In genomic region chr5:164188733-164189148, GRCh38 we compare ENCODE assay signal across 14 cellular contexts.
A peak's percentile ranks its signal among the peaks of the same experiment; 100 is the strongest.
DNase-seq lines count a peak whose midpoint lies in the region; ATAC-seq and TF ChIP-seq lines count a peak whose summit lies in the region.
"Had no signal": no experiment of that assay in that cellular context is flagged by ENCODE, and none has a peak within 500 bp of the region (broad histone marks: within the 10 kb centered on the region; RNA-seq: fewer than 3 reads in every experiment).

No MANE protein-coding gene starts in this region.

- no peak for TF ChIP-seq POLR2A in tibial nerve (IDR thresholded peaks at IDR 0.05)

- H3K4me1 ChIP-seq in tibial nerve, result no peaks in the 10 kb centered on the region
- H3K4me1 ChIP-seq: psoas muscle, upper lobe of left lung had no signal

- H3K9me3 ChIP-seq in tibial nerve, result no peaks in the 10 kb centered on the region
- H3K9me3 ChIP-seq: psoas muscle, upper lobe of left lung had no signal

- H3K4me3 ChIP-seq in tibial nerve, result no peak overlapping the region
- H3K4me3 ChIP-seq: psoas muscle, upper lobe of left lung had no signal

- H3K36me3 ChIP-seq in tibial nerve, result no peaks in the 10 kb centered on the region
- H3K36me3 ChIP-seq: upper lobe of left lung had no signal

- H3K36me3 Mint-ChIP-seq in brain, result no peaks in the 10 kb centered on the region

- TF ChIP-seq EP300 in tibial nerve (IDR thresholded peaks at IDR 0.05), result no peak

- H3K4me3 Mint-ChIP-seq in brain, result no peak overlapping the region
- H3K4me3 Mint-ChIP-seq: dendritic cell treated with granulocyte-macrophage colony-stimulating factor and Interleukin-4, amounts not matched to agents 40 ng/mL and 50 ng/mL, for 4 days had no signal

- no peaks in the 10 kb centered on the region for H3K9me3 Mint-ChIP-seq in brain

- no peak for ATAC-seq in GM19351 (IDR thresholded peaks at IDR 0.05; ENCODE audit: unreplicated experiment)
- ATAC-seq: activated CD4-positive, CD25-positive, alpha-beta regulatory T cell treated with anti-CD3 and anti-CD28 coated beads, Interleukin-2, amount 50 U/mL, for 24 hours; psoas muscle had no signal

- peaks cover 40% of the 10 kb centered on the region for H3K4me1 Mint-ChIP-seq in brain

- TF ChIP-seq CTCF in brain (conservative IDR thresholded peaks at IDR 0.05) (no peak), tibial nerve (IDR thresholded peaks at IDR 0.05) (no peak)

- 26 to 29% methylated on average over 4 of the region's 4 CpGs for WGBS in tibial nerve, 2 donors

- no peak overlapping the region for H3K27ac ChIP-seq in tibial nerve
- H3K27ac ChIP-seq: psoas muscle, upper lobe of left lung had no signal

- H3K27me3 ChIP-seq in tibial nerve, result no peaks in the 10 kb centered on the region
- H3K27me3 ChIP-seq: upper lobe of left lung had no signal

- H3K27me3 Mint-ChIP-seq in brain, result peaks cover 12% of the 10 kb centered on the region
- H3K27me3 Mint-ChIP-seq: dendritic cell treated with granulocyte-macrophage colony-stimulating factor and Interleukin-4, amounts not matched to agents 40 ng/mL and 50 ng/mL, for 4 days had no signal

- peak overlapping the region in 4 of 5 experiments; percentile 9 to 79 (median 42) for H3K27ac Mint-ChIP-seq in brain
- H3K27ac Mint-ChIP-seq: dendritic cell treated with granulocyte-macrophage colony-stimulating factor and Interleukin-4, amounts not matched to agents 40 ng/mL and 50 ng/mL, for 4 days had no signal

- DNase-seq in COLO829 (ENCODE audit: low spot score) (peak; percentile 70), NCI-H526 (lab: John Stamatoyannopoulos, UW) (peak; percentile 69 to 83), medulla oblongata (ENCODE audit: extremely low spot score) (peak; percentile 16), GM19240 (ENCODE audit: insufficient read length, low spot score) (no peak), tibial nerve (ENCODE audit: low spot score in 2 of 2) (no peak), NCI-H2107 (lab: John Stamatoyannopoulos, UW) (no peak)
- DNase-seq: DMS 273 treated with DMSO at 0.1 percent for 48 hours, NCI-H1105 treated with DMSO at 0.1 percent for 48 hours, psoas muscle, upper lobe of left lung had no signal

Comparison
In these comparisons a context has a peak if more than half of its experiments do, and no peak if none do; other contexts are left out.
1. DNase-seq: peak in COLO829 (single experiment), NCI-H526 (2 of 2) and medulla oblongata (single experiment); none in GM19240 (single experiment), tibial nerve (0 of 2) and NCI-H2107 (single experiment).